In genomic region chr10:75469018-75469616, GRCh38 we compare ENCODE assay signal across 8 cellular contexts. TPM values are rescaled to one million over a fixed set of nuclear protein-coding genes. Genes with fewer than 3 reads are reported as not detected.
DNase-seq lines count a peak whose midpoint lies in the region; ATAC-seq and TF ChIP-seq lines count a peak whose summit lies in the region.

No MANE protein-coding gene starts in this region.

- DNase-seq in GM03348 (ENCODE audit: low spot score) = peak; percentile 90
- DNase-seq in RWPE1 (ENCODE audit: low spot score) = peak; percentile 78
- DNase-seq in fibroblast of peridontal ligament (ENCODE audit: extremely low read depth) = peak; percentile 95
- DNase-seq in sciatic nerve (ENCODE audit: low spot score) = no peak
- no peak for DNase-seq in iPS-NIHi11 (ENCODE audit: low spot score)
- DNase-seq in activated CD4-positive, CD25-positive, alpha-beta regulatory T cell treated with anti-CD3 and anti-CD28 coated beads, Interleukin-2, amount 50 U/mL, for 72 hours = no peak
- no peak for DNase-seq in activated naive CD4-positive, alpha-beta T cell treated with Interleukin-2 at 50 U/mL for 16 hours

- H3K27ac ChIP-seq in RWPE1 = peak overlapping the region; percentile 95

- intact Hi-C loops in sciatic nerve (cut with DNase I) = no loop called here

- ATAC-seq in sciatic nerve = peak; percentile 95
- ATAC-seq in HG03354 (IDR thresholded peaks at IDR 0.05; ENCODE audit: poor library complexity, severe bottlenecking, unreplicated experiment) = no peak

- POLR2A ChIA-PET in RWPE1 (lab: Yijun Ruan, JAX; ENCODE audit: low non-redundant PET) = no interaction called here

- TF ChIP-seq CTCF in RWPE1 (conservative IDR thresholded peaks at IDR 0.05; ENCODE audit: low read depth) = no peak

- CTCF ChIA-PET in RWPE1 (lab: Yijun Ruan, JAX) = no interaction called here

RNA-seq across cellular contexts. Expression of gene LRMDA, which starts 37.7 kb away (rescaled TPM):
- total RNA-seq in sciatic nerve = 16.6 TPM

Comparison
In these comparisons a context has a peak if more than half of its experiments do, and no peak if none do; other contexts are left out.
1. DNase-seq: peak in GM03348 (single experiment), RWPE1 (single experiment) and fibroblast of peridontal ligament (single experiment); none in sciatic nerve (single experiment), iPS-NIHi11 (single experiment), activated CD4-positive, CD25-positive, alpha-beta regulatory T cell treated with anti-CD3 and anti-CD28 coated beads, Interleukin-2, amount 50 U/mL, for 72 hours (single experiment) and activated naive CD4-positive, alpha-beta T cell treated with Interleukin-2 at 50 U/mL for 16 hours (single experiment).